In the genomic region with DNA sequence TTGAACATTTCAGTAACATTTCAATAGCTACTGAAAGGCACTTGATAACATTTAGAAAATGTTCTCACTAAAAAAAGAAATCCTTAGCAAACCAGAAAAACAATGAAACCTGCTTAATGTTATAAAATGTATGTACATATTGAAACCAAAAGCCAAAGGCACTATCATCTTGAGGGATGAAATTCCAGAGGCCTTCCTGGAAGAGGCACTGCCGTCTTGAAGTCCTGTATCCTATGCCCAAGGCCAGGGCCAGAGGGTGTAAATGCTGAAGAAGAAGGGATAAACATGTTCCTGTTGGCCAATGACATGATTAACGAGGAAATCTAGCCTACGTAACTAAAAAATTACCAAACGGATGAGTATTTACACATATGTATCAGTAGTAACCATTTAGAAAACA, we compare ENCODE assay signal across 34 cellular contexts. TPM values are rescaled to one million over a fixed set of nuclear protein-coding genes. Genes with fewer than 3 reads are reported as not detected.
DNase-seq lines count a peak whose midpoint lies in the region; ATAC-seq, FAIRE-seq and TF ChIP-seq lines count a peak whose summit lies in the region.
"Had no signal": no experiment of that assay in that cellular context is flagged by ENCODE, and none has a peak within 500 bp of the region (broad histone marks: within the 10 kb centered on the region; RNA-seq: fewer than 3 reads in every experiment).

No MANE protein-coding gene starts in this region.

- H3K4me2 ChIP-seq in HepG2 (ENCODE audit: low read depth, low read length), result no peak overlapping the region
- H3K4me2 ChIP-seq in A549, result no peak overlapping the region
- no peak overlapping the region for H3K4me2 ChIP-seq in K562 (ENCODE audit: insufficient read depth, low read length)
- H3K4me2 ChIP-seq: BLaER1; BLaER1 treated with 17β-estradiol and CSF1 and Interleukin-3, amounts not matched to agents 10 nM and 100 nM had no signal

- CTCF ChIA-PET in HepG2 (lab: Yijun Ruan, JAX; ENCODE audit: low intra/inter-chr PET ratio, low total read pairs) (no interaction called here), A549 (lab: Yijun Ruan, JAX) (interaction anchor here (0.6 to 1.8 kb wide), 8 partner anchors 8 to 166 kb away, joined by 3 to 8 read pairs (median 4); no protein-coding TSS in a partner anchor), K562 (lab: Yijun Ruan, JAX; ENCODE audit: low intra/inter-chr PET ratio) (interaction anchor here (0.6 kb wide), 1 partner anchor 22 kb away, joined by 4 read pairs; no protein-coding TSS in a partner anchor)

- 60% methylated on average over 4 of the region's 4 CpGs for WGBS in HepG2 (ENCODE audit: low lambda C conversion rate)
- 78% methylated on average over 4 of the region's 4 CpGs for WGBS in right lobe of liver (ENCODE audit: insufficient coverage, low coverage, low lambda C conversion rate, missing lambda C conversion rate)
- WGBS in A549 (ENCODE audit: missing lambda C conversion rate), result 87% methylated on average over 4 of the region's 4 CpGs
- WGBS in K562 (ENCODE audit: insufficient coverage, low coverage, missing lambda C conversion rate), result 21% methylated on average over 4 of the region's 4 CpGs

- no peak for TF ChIP-seq RAD21 in HepG2 (CRISPR knock-in tag; IDR thresholded peaks at IDR 0.05)
- no peak for TF ChIP-seq RAD21 in A549 (conservative IDR thresholded peaks at IDR 0.05 in 1 of 2, IDR thresholded peaks at IDR 0.05 in 1 of 2)
- no peak for TF ChIP-seq RAD21 in K562 (CRISPR knock-in tag; conservative IDR thresholded peaks at IDR 0.05 in 1 of 2, IDR thresholded peaks at IDR 0.05 in 1 of 2)

- DNase-seq in HepG2 (ENCODE audit: low spot score), result no peak
- no peak for DNase-seq in right lobe of liver
- no peak for DNase-seq in A549 (ENCODE audit: low read depth in 1 of 2, low spot score in 1 of 2)
- no peak for DNase-seq in K562 (ENCODE audit: extremely low read depth in 1 of 4, low spot score in 3 of 4)
- DNase-seq: 8988T; ACHN; AML-193; BE2C; C1 segment of cervical spinal cord; Caco-2; Calu3; CD4-positive, alpha-beta memory T cell; CD4-positive, alpha-beta T cell; CD4-positive, CD25-positive, alpha-beta regulatory T cell; CD8-positive, alpha-beta memory T cell; CD8-positive, alpha-beta T cell; COR-L47; DMS 273 treated with DMSO at 0.1 percent for 48 hours; DMS153; DMS53; DMS79; DMS79 treated with DMSO at 0.1 percent for 48 hours; DND-41; EL had no signal

- H3K4me1 ChIP-seq in HepG2 (ENCODE audit: insufficient read depth, low read length) (peaks cover 49% of the 10 kb centered on the region), right lobe of liver (no peaks in the 10 kb centered on the region), A549 (peaks cover 12% of the 10 kb centered on the region; the same call in 1 of the 3 replicates), K562 (replicated peaks in 1 of 2; ENCODE audit: control insufficient read depth in 2 of 2, insufficient read depth in 2 of 2, low read length in 2 of 2) (peaks cover 2 to 7% of the 10 kb centered on the region in 2 experiments; a peak in 2 of 5 replicates)
- H3K4me1 ChIP-seq: BE2C, Caco-2 had no signal

- H2AFZ ChIP-seq in HepG2 (ENCODE audit: low read length) (no peak overlapping the region), K562 (ENCODE audit: low read depth, low read length) (no peak overlapping the region)

- TF ChIP-seq CTCF in HepG2 (CRISPR knock-in tag; IDR thresholded peaks at IDR 0.05) (no peak), right lobe of liver (IDR thresholded peaks at IDR 0.05) (no peak), A549 (IDR thresholded peaks at IDR 0.05) (no peak), K562 (IDR thresholded peaks at IDR 0.05 in 2 of 3, conservative IDR thresholded peaks at IDR 0.05 in 1 of 3; ENCODE audit: insufficient read depth in 2 of 3, low read depth in 1 of 3, low read length in 3 of 3) (no peak)

- H3K27me3 ChIP-seq in HepG2 (ENCODE audit: control insufficient read depth in 1 of 2, insufficient read depth in 2 of 2, low read length in 2 of 2) (no peaks in the 10 kb centered on the region), right lobe of liver (no peaks in the 10 kb centered on the region), K562 (ENCODE audit: control insufficient read depth in 2 of 2, insufficient read depth in 2 of 2, low read length in 2 of 2) (peaks cover 24 to 50% of the 10 kb centered on the region in 2 experiments; a peak in 4 of 5 replicates)
- H3K27me3 ChIP-seq: BE2C; BLaER1; BLaER1 treated with 17β-estradiol and CSF1 and Interleukin-3, amounts not matched to agents 10 nM and 100 nM had no signal

- in situ Hi-C loops in HepG2 (cut with HindIII; ENCODE audit: extremely low pct_ligation_motif_present, low pct_unique_long_range_greater_than_20kb), result no loop called here
- in situ Hi-C loops in K562 (cut with MboI), result no loop called here

- POLR2A ChIA-PET in HepG2 (lab: Yijun Ruan, JAX) (interaction anchor here (1.0 kb wide), 1 partner anchor 42 kb away, joined by 4 read pairs; no protein-coding TSS in a partner anchor), A549 (lab: Yijun Ruan, JAX) (no interaction called here), K562 (lab: Yijun Ruan, JAX) (interaction anchor here (1.3 to 1.5 kb wide), 2 partner anchors 9 to 194 kb away, joined by 3 read pairs; no protein-coding TSS in a partner anchor)

- ATAC-seq in HepG2 (no peak), right lobe of liver (no peak), A549 (no peak), K562 (no peak), GM19023 (IDR thresholded peaks at IDR 0.05; ENCODE audit: unreplicated experiment) (no peak), HG03439 (IDR thresholded peaks at IDR 0.05; ENCODE audit: unreplicated experiment) (no peak)
- ATAC-seq: CD8-positive, alpha-beta T cell had no signal

- H3K27ac ChIP-seq in HepG2 (ENCODE audit: extremely low read length, insufficient read depth, low read length) (no peak overlapping the region), right lobe of liver (no peak overlapping the region), A549 (no peak overlapping the region), K562 (ENCODE audit: extremely low read depth, low read depth, low read length) (no peak overlapping the region)
- H3K27ac ChIP-seq: 22Rv1; BLaER1; BLaER1 treated with 17β-estradiol and CSF1 and Interleukin-3, amounts not matched to agents 10 nM and 100 nM; C4-2B had no signal

- no peak for TF ChIP-seq POLR2A in HepG2 (IDR thresholded peaks at IDR 0.05; ENCODE audit: insufficient read depth in 1 of 2, low read depth in 2 of 2, low read length in 2 of 2)
- TF ChIP-seq POLR2A in right lobe of liver (IDR thresholded peaks at IDR 0.05), result no peak
- no peak for TF ChIP-seq POLR2A in A549 (IDR thresholded peaks at IDR 0.05; ENCODE audit: low read length)
- no peak for TF ChIP-seq POLR2A in K562 (conservative IDR thresholded peaks at IDR 0.05)

- H3K9me3 ChIP-seq in HepG2 (ENCODE audit: low read length), result no peaks in the 10 kb centered on the region
- H3K9me3 ChIP-seq in right lobe of liver, result no peaks in the 10 kb centered on the region
- no peaks in the 10 kb centered on the region for H3K9me3 ChIP-seq in A549
- 0 out of 2 replicates have a peak, but pooled peaks cover 3% of the 10 kb centered on the region for H3K9me3 ChIP-seq in K562 (replicated peaks; ENCODE audit: control insufficient read depth, insufficient read depth, low read depth, low read length)
- H3K9me3 ChIP-seq: BE2C, BLaER1, Caco-2 had no signal

- H4K20me1 ChIP-seq in HepG2 (ENCODE audit: insufficient read depth, low read length) (no peaks in the 10 kb centered on the region), K562 (replicated peaks; ENCODE audit: control insufficient read depth, insufficient read depth, low read length) (no peaks in the 10 kb centered on the region)
- H4K20me1 ChIP-seq: BLaER1; BLaER1 treated with 17β-estradiol and CSF1 and Interleukin-3, amounts not matched to agents 10 nM and 100 nM had no signal

- H3K36me3 ChIP-seq in HepG2 (replicated peaks in 1 of 2; ENCODE audit: control insufficient read depth in 1 of 2, insufficient read depth in 2 of 2, low read length in 2 of 2) (no peaks in the 10 kb centered on the region), right lobe of liver (no peaks in the 10 kb centered on the region), K562 (ENCODE audit: control insufficient read depth, insufficient read depth, low read length) (no peaks in the 10 kb centered on the region)
- H3K36me3 ChIP-seq: BE2C; BLaER1; BLaER1 treated with 17β-estradiol and CSF1 and Interleukin-3, amounts not matched to agents 10 nM and 100 nM had no signal

- TF ChIP-seq EP300 in HepG2 (IDR thresholded peaks at IDR 0.05; ENCODE audit: low read depth in 2 of 2, low read length in 2 of 2), result no peak
- TF ChIP-seq EP300 in HepG2 (CRISPR knock-in tag; IDR thresholded peaks at IDR 0.05; ENCODE audit: borderline replicate concordance), result no peak
- no peak for TF ChIP-seq EP300 in A549 (IDR thresholded peaks at IDR 0.05)
- no peak for TF ChIP-seq EP300 in K562 (IDR thresholded peaks at IDR 0.05; ENCODE audit: low read length)

- H3K79me2 ChIP-seq in HepG2 (ENCODE audit: insufficient read depth, low read length) (no peaks in the 10 kb centered on the region), K562 (ENCODE audit: control insufficient read depth, insufficient read depth, low read length) (no peaks in the 10 kb centered on the region)

- BruUV-seq in HepG2 (replicated peaks; lab: Mats Ljungman, UMichigan) (no TSS peak), K562 (replicated peaks; lab: Mats Ljungman, UMichigan) (no TSS peak)

- no peak overlapping the region for H3K9ac ChIP-seq in HepG2 (ENCODE audit: insufficient read depth, low read depth, low read length)
- no peak overlapping the region for H3K9ac ChIP-seq in K562 (ENCODE audit: insufficient read depth in 1 of 2, low read depth in 2 of 2, low read length in 2 of 2)
- H3K9ac ChIP-seq: BLaER1; BLaER1 treated with 17β-estradiol and CSF1 and Interleukin-3, amounts not matched to agents 10 nM and 100 nM had no signal

- H3K4me3 ChIP-seq in HepG2 (replicated peaks in 1 of 3; ENCODE audit: insufficient read depth in 1 of 3, low read depth in 2 of 3, low read length in 3 of 3), result no peak overlapping the region
- H3K4me3 ChIP-seq in right lobe of liver, result no peak overlapping the region
- no peak overlapping the region for H3K4me3 ChIP-seq in A549
- no peak overlapping the region for H3K4me3 ChIP-seq in K562
- H3K4me3 ChIP-seq: BLaER1; BLaER1 treated with 17β-estradiol and CSF1 and Interleukin-3, amounts not matched to agents 10 nM and 100 nM had no signal

- intact Hi-C loops in HepG2 (cut with micrococcal nuclease; ENCODE audit: unreplicated experiment), result no loop called here
- intact Hi-C loops in right lobe of liver (cut with DNase I), result no loop called here
- intact Hi-C loops in K562 (cut with micrococcal nuclease), result no loop called here

- no peaks in the 10 kb centered on the region for H3K9me1 ChIP-seq in K562 (ENCODE audit: control insufficient read depth, insufficient read depth, low read length)

- FAIRE-seq in HepG2 (lab: Jason Lieb, UNC), result no peak
- FAIRE-seq in A549 (lab: Jason Lieb, UNC), result no peak
- FAIRE-seq in K562 (lab: Jason Lieb, UNC), result no peak
- FAIRE-seq: A204.1, D721Med had no signal

RNA-seq across cellular contexts. Expression of a gene that starts 57.0 kb away (rescaled TPM):
- total RNA-seq in HepG2 (2016; rRNA removed; fragmentation: Illumina TruSeq; extraction: Trizol) (0.86 and 0.90 TPM in 2 replicates), right lobe of liver (under 1 TPM in 1 of 6 experiments, not detected in 5; 0.04 TPM), K562 (2014; rRNA removed) (under 0.01 TPM in 1 of 2 replicates, not detected in the other), K562 (2014; rRNA removed; fragmentation: Illumina TruSeq; extraction: Trizol) (not detected in 2 replicates), K562 (2015; rRNA removed; fragmentation: Illumina TruSeq; extraction: Trizol) (not detected in 2 replicates), K562 (2021) (not detected in 2 replicates)
- 0.51 and 0.79 TPM in 2 replicates for total RNA-seq in HepG2 (2016; cell fraction: cytosol; rRNA removed; fragmentation: Illumina TruSeq; extraction: Trizol; ENCODE audit: low read depth)
- total RNA-seq in HepG2 (2016; cell fraction: insoluble cytoplasmic fraction; rRNA removed; fragmentation: Illumina TruSeq; extraction: Trizol), result 0.28 and 1.4 TPM in 2 replicates
- total RNA-seq in HepG2 (2016; cell fraction: membrane; rRNA removed; fragmentation: Illumina TruSeq; extraction: Trizol), result 0.34 and 0.46 TPM in 2 replicates
- total RNA-seq in HepG2 (2016; cell fraction: nucleus; rRNA removed; fragmentation: Illumina TruSeq; extraction: Trizol), result 1.9 and 2.2 TPM in 2 replicates
- polyA plus RNA-seq in HepG2 (2011; rRNA removed) (1.6 and 1.8 TPM in 2 replicates), A549 (2011; rRNA removed) (0.21 and 0.46 TPM in 2 replicates), A549 (2017; fragmentation: RNase III; extraction: RNeasy Plus Mini Kit Qiagen cat#74134 plus additional on column Dnase treatment) (0.26 to 0.49 TPM (median 0.39 TPM) in 3 replicates), K562 (2011; rRNA removed) (not detected in 2 replicates), K562 (2014; fragmentation: Illumina TruSeq; extraction: Trizol) (not detected in 2 replicates), K562 (2014; fragmentation: Nextera tagmentation; extraction: Ambion mirVana) (under 1 TPM; 0.04 to 0.06 TPM), K562 (2014; rRNA removed) (0.01 TPM in 1 of 2 replicates, not detected in the other)
- 0.98 and 1.4 TPM in 2 replicates for polyA plus RNA-seq in HepG2 (2011; cell fraction: cytosol; rRNA removed)
- polyA plus RNA-seq in HepG2 (2011; cell fraction: nucleus; rRNA removed), result 8.8 and 9.2 TPM in 2 replicates
- 3.3 and 4.0 TPM in 2 replicates for polyA plus RNA-seq in HepG2 (2012)
- polyA plus RNA-seq in HepG2 (2016; cell fraction: cytosol; fragmentation: Illumina TruSeq; extraction: Trizol; ENCODE audit: low read depth), result 0.34 and 0.66 TPM in 2 replicates
- polyA plus RNA-seq in HepG2 (2016; cell fraction: insoluble cytoplasmic fraction; fragmentation: Illumina TruSeq; extraction: Trizol; ENCODE audit: low read depth), result 1.1 and 1.3 TPM in 2 replicates
- 0.31 and 1.2 TPM in 2 replicates for polyA plus RNA-seq in HepG2 (2016; cell fraction: membrane; fragmentation: Illumina TruSeq; extraction: Trizol; ENCODE audit: low read depth)
- 2.7 and 3.1 TPM in 2 replicates for polyA plus RNA-seq in HepG2 (2016; cell fraction: nucleus; fragmentation: Illumina TruSeq; extraction: Trizol; ENCODE audit: insufficient read depth, low read depth)
- polyA minus RNA-seq in HepG2 (2011; rRNA and poly(A)+ RNA removed; ENCODE audit: low replicate concordance), result 2.5 and 3.0 TPM in 2 replicates
- polyA minus RNA-seq in HepG2 (2011; cell fraction: cytosol; rRNA and poly(A)+ RNA removed), result 0.89 and 1.5 TPM in 2 replicates
- polyA minus RNA-seq in HepG2 (2011; cell fraction: nucleus; rRNA and poly(A)+ RNA removed), result 6.1 and 6.3 TPM in 2 replicates
- 0.29 and 0.46 TPM in 2 replicates for polyA plus RNA-seq in A549 (2012; cell fraction: cytosol; rRNA removed)
- polyA plus RNA-seq in A549 (2012; cell fraction: nucleus; rRNA removed), result 0.95 and 1.2 TPM in 2 replicates
- 0.62 and 0.68 TPM in 2 replicates for polyA minus RNA-seq in A549 (2011; rRNA and poly(A)+ RNA removed)
- total RNA-seq in K562 (2011; cell fraction: chromatin; rRNA removed; ENCODE audit: low replicate concordance), result not detected in 2 replicates
- total RNA-seq in K562 (2011; cell fraction: nucleolus; rRNA removed), result not detected in 2 replicates
- total RNA-seq in K562 (2011; cell fraction: nucleoplasm; rRNA removed), result 0.15 TPM in 1 of 2 replicates, not detected in the other
- polyA plus RNA-seq in K562 (2011; cell fraction: cytosol; rRNA removed), result not detected in 2 replicates
- 0.03 TPM in 1 of 2 replicates, not detected in the other for polyA plus RNA-seq in K562 (2011; cell fraction: nucleus; rRNA removed)
- polyA plus RNA-seq in K562 (2012), result 0.27 and 0.65 TPM in 2 replicates
- not detected in 2 replicates for polyA minus RNA-seq in K562 (2011; rRNA and poly(A)+ RNA removed)
- not detected in 2 replicates for polyA minus RNA-seq in K562 (2011; cell fraction: cytosol; rRNA and poly(A)+ RNA removed)
- polyA minus RNA-seq in K562 (2011; cell fraction: nucleus; rRNA and poly(A)+ RNA removed), result not detected in 2 replicates
- polyA plus RNA-seq: AG04450; BJ; CD8-positive, alpha-beta memory T cell had no signal
